ENCODE assay signal across 1 cellular context in the genomic region with DNA sequence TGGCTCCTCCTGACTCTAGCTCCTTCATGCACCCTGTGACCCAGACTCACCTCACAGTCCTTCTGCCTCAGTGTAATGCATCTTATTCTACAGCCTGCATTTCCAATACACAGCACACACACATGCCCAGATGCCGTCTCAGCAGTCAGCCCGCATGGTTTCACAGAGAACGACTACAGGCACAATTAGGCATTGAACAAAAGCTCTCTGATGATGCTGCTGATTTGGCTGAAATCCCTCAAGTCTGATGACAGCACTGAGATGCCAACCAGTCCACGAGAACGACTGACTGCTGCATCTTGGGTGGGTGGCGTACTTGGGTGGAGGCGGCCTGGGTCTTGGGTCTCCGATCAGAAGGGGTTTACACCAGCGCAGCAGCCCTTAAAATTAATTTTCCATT.
TF ChIP-seq lines count a peak whose summit lies in the region.

No MANE protein-coding gene starts in this region.

TF ChIP-seq in GM23338, 12 proteins besides CTCF, POLR2A, EP300 and RAD21 (continued from another document):
- TF ChIP-seq, protein P1, sequence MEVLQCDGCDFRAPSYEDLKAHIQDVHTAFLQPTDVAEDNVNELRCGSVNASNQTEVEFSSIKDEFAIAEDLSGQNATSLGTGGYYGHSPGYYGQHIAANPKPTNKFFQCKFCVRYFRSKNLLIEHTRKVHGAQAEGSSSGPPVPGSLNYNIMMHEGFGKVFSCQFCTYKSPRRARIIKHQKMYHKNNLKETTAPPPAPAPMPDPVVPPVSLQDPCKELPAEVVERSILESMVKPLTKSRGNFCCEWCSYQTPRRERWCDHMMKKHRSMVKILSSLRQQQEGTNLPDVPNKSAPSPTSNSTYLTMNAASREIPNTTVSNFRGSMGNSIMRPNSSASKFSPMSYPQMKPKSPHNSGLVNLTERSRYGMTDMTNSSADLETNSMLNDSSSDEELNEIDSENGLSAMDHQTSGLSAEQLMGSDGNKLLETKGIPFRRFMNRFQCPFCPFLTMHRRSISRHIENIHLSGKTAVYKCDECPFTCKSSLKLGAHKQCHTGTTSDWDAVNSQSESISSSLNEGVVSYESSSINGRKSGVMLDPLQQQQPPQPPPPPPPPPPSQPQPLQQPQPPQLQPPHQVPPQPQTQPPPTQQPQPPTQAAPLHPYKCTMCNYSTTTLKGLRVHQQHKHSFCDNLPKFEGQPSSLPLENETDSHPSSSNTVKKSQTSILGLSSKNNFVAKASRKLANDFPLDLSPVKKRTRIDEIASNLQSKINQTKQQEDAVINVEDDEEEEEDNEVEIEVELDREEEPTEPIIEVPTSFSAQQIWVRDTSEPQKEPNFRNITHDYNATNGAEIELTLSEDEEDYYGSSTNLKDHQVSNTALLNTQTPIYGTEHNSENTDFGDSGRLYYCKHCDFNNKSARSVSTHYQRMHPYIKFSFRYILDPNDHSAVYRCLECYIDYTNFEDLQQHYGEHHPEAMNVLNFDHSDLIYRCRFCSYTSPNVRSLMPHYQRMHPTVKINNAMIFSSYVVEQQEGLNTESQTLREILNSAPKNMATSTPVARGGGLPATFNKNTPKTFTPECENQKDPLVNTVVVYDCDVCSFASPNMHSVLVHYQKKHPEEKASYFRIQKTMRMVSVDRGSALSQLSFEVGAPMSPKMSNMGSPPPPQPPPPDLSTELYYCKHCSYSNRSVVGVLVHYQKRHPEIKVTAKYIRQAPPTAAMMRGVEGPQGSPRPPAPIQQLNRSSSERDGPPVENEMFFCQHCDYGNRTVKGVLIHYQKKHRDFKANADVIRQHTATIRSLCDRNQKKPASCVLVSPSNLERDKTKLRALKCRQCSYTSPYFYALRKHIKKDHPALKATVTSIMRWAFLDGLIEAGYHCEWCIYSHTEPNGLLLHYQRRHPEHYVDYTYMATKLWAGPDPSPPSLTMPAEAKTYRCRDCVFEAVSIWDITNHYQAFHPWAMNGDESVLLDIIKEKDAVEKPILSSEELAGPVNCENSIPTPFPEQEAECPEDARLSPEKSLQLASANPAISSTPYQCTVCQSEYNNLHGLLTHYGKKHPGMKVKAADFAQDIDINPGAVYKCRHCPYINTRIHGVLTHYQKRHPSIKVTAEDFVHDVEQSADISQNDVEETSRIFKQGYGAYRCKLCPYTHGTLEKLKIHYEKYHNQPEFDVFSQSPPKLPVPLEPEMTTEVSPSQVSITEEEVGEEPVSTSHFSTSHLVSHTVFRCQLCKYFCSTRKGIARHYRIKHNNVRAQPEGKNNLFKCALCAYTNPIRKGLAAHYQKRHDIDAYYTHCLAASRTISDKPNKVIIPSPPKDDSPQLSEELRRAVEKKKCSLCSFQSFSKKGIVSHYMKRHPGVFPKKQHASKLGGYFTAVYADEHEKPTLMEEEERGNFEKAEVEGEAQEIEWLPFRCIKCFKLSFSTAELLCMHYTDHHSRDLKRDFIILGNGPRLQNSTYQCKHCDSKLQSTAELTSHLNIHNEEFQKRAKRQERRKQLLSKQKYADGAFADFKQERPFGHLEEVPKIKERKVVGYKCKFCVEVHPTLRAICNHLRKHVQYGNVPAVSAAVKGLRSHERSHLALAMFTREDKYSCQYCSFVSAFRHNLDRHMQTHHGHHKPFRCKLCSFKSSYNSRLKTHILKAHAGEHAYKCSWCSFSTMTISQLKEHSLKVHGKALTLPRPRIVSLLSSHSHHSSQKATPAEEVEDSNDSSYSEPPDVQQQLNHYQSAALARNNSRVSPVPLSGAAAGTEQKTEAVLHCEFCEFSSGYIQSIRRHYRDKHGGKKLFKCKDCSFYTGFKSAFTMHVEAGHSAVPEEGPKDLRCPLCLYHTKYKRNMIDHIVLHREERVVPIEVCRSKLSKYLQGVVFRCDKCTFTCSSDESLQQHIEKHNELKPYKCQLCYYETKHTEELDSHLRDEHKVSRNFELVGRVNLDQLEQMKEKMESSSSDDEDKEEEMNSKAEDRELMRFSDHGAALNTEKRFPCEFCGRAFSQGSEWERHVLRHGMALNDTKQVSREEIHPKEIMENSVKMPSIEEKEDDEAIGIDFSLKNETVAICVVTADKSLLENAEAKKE (CRISPR knock-in tag; IDR thresholded peaks at IDR 0.05) = no peak
- TF ChIP-seq CREB1 (CRISPR knock-in tag; IDR thresholded peaks at IDR 0.05; ENCODE audit: low read depth) = no peak
- TF ChIP-seq, protein P2, sequence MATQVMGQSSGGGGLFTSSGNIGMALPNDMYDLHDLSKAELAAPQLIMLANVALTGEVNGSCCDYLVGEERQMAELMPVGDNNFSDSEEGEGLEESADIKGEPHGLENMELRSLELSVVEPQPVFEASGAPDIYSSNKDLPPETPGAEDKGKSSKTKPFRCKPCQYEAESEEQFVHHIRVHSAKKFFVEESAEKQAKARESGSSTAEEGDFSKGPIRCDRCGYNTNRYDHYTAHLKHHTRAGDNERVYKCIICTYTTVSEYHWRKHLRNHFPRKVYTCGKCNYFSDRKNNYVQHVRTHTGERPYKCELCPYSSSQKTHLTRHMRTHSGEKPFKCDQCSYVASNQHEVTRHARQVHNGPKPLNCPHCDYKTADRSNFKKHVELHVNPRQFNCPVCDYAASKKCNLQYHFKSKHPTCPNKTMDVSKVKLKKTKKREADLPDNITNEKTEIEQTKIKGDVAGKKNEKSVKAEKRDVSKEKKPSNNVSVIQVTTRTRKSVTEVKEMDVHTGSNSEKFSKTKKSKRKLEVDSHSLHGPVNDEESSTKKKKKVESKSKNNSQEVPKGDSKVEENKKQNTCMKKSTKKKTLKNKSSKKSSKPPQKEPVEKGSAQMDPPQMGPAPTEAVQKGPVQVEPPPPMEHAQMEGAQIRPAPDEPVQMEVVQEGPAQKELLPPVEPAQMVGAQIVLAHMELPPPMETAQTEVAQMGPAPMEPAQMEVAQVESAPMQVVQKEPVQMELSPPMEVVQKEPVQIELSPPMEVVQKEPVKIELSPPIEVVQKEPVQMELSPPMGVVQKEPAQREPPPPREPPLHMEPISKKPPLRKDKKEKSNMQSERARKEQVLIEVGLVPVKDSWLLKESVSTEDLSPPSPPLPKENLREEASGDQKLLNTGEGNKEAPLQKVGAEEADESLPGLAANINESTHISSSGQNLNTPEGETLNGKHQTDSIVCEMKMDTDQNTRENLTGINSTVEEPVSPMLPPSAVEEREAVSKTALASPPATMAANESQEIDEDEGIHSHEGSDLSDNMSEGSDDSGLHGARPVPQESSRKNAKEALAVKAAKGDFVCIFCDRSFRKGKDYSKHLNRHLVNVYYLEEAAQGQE (IDR thresholded peaks at IDR 0.05; ENCODE audit: unreplicated experiment) = no peak
- TF ChIP-seq ZNF114 (CRISPR knock-in tag; IDR thresholded peaks at IDR 0.05) = no peak
